In the genomic region with DNA sequence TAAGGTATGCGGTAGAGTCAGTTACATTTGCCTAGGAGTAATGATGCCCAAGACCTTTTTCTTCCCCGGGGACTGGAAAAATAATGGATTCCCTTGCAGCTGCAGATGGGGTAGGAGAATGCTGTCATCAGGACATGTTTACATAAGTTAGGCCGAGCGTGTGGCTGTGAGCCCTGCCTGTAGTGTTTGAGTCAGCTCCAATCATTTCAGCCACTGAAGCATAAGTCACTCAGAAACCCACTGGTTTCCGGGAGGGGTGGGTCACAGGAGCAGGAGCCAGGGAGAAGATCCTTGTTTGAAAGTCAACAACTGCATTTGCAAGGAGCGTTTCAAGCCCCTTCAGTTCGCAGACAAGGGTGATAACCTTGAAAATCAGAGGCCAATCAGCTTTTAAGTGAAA, we compare ENCODE assay signal across 15 cellular contexts.
DNase-seq lines count a peak whose midpoint lies in the region; ATAC-seq, FAIRE-seq and TF ChIP-seq lines count a peak whose summit lies in the region.
"Had no signal": no experiment of that assay in that cellular context is flagged by ENCODE, and none has a peak within 500 bp of the region (broad histone marks: within the 10 kb centered on the region; RNA-seq: fewer than 3 reads in every experiment).

No MANE protein-coding gene starts in this region.

- CTCF ChIA-PET in IMR-90 (lab: Yijun Ruan, JAX): no interaction called here
- CTCF ChIA-PET in SK-N-SH (lab: Yijun Ruan, JAX): no interaction called here

- no peaks in the 10 kb centered on the region for H3K79me1 ChIP-seq in IMR-90 (ENCODE audit: low read depth in 1 of 2, low read length in 2 of 2)

- 15% methylated on average over 4 of the region's 7 CpGs; no CpG with 5 or more reads in 1 of the 2 experiments for WGBS in IMR-90 (ENCODE audit: extremely low coverage in 2 of 2, insufficient read length in 1 of 2), 2 experiments
- WGBS in SK-N-SH (ENCODE audit: low lambda C conversion rate): 18% methylated on average over 7 of the region's 7 CpGs

- H3K4me2 ChIP-seq in IMR-90 (ENCODE audit: low read depth, low read length) (no peak overlapping the region), keratinocyte (ENCODE audit: control insufficient read depth, extremely low read depth, insufficient read depth, low read depth, low read length) (no peak overlapping the region), SK-N-SH (no peak overlapping the region)

- no peak overlapping the region for H4K8ac ChIP-seq in IMR-90 (ENCODE audit: low read depth in 2 of 2, low read length in 2 of 2)

- no peak overlapping the region for H4K91ac ChIP-seq in IMR-90 (ENCODE audit: insufficient read depth, low read depth, low read length)

- H4K20me1 ChIP-seq in IMR-90 (ENCODE audit: insufficient read depth, low read length): no peaks in the 10 kb centered on the region
- no peaks in the 10 kb centered on the region for H4K20me1 ChIP-seq in keratinocyte (ENCODE audit: control insufficient read depth, extremely low read depth, insufficient read depth, low read length)
- no peaks in the 10 kb centered on the region for H4K20me1 ChIP-seq in SK-N-SH (ENCODE audit: insufficient read depth)

- H3K4ac ChIP-seq in IMR-90 (ENCODE audit: low read depth, low read length): no peak overlapping the region

- no peak for TF ChIP-seq POLR2A in IMR-90 (IDR thresholded peaks at IDR 0.05; ENCODE audit: low read depth, low read length)

- intact Hi-C loops in IMR-90 (cut with micrococcal nuclease): no loop called here

- H3K14ac ChIP-seq in IMR-90 (replicated peaks; ENCODE audit: low read depth, low read length): no peak overlapping the region

- peaks cover 7% of the 10 kb centered on the region; the same call in 1 of the 2 replicates for H3K9me3 ChIP-seq in IMR-90 (ENCODE audit: control insufficient read depth, insufficient read depth, low read length)
- H3K9me3 ChIP-seq in keratinocyte (ENCODE audit: control insufficient read depth, low read depth, low read length): no peaks in the 10 kb centered on the region
- H3K9me3 ChIP-seq in SK-N-SH: no peaks in the 10 kb centered on the region; the same call in 1 of the 2 replicates

- H2AK5ac ChIP-seq in IMR-90 (ENCODE audit: low read depth, low read length): no peak overlapping the region

- no peak overlapping the region for H2BK20ac ChIP-seq in IMR-90 (ENCODE audit: low read depth, low read length)

- H2BK120ac ChIP-seq in IMR-90 (ENCODE audit: low read depth, low read length): no peak overlapping the region

- no TSS peak for BruUV-seq in IMR-90 (replicated peaks; lab: Mats Ljungman, UMichigan)

- no peaks in the 10 kb centered on the region; the same call in 1 of the 2 replicates for H3K9me2 ChIP-seq in SK-N-SH

- dilution Hi-C loops in IMR-90 (cut with HindIII; ENCODE audit: low sequenced_read_pairs, unreplicated experiment) (no loop called here), keratinocyte (cut with MboI; ENCODE audit: extremely low pct_ligation_motif_present, low sequenced_read_pairs) (no loop called here)

- H3K9ac ChIP-seq in IMR-90 (ENCODE audit: low read depth, low read length) (no peak overlapping the region), keratinocyte (ENCODE audit: control insufficient read depth, extremely low read depth, insufficient read depth, low read length) (no peak overlapping the region), SK-N-SH (no peak overlapping the region)

- no peak overlapping the region for H2BK15ac ChIP-seq in IMR-90 (ENCODE audit: low read depth, low read length)

- POLR2A ChIA-PET in IMR-90 (lab: Charles Lee; ENCODE audit: unreplicated experiment) (no interaction called here), SK-N-SH (lab: Yijun Ruan, JAX) (no interaction called here)

- DNase-seq in COR-L47 (lab: John Stamatoyannopoulos, UW): peak; percentile 47
- DNase-seq in IMR-90: peak; percentile 69
- DNase-seq in astrocyte of the spinal cord (ENCODE audit: low read depth, low spot score): peak; percentile 82
- no peak for DNase-seq in keratinocyte (ENCODE audit: low read depth, low spot score)
- DNase-seq in activated CD4-positive, alpha-beta T cell treated with anti-CD3 and anti-CD28 coated beads, Interleukin-2, amount 50 U/mL, for 1 hour: no peak
- DNase-seq in SK-N-SH: no peak
- DNase-seq in DMS53 treated with DMSO at 0.1 percent for 48 hours (lab: John Stamatoyannopoulos, UW; ENCODE audit: unreplicated experiment): no peak
- DNase-seq: activated CD4-positive, alpha-beta T cell treated with anti-CD3 and anti-CD28 coated beads for 4 hours; activated naive CD4-positive, alpha-beta T cell treated with anti-CD3 and anti-CD28 coated beads, Interleukin-2, amount 10 ng/mL, durations not matched to agents 7 days and 5 days; Kasumi-1; NCI-H187 treated with DMSO at 0.1 percent for 48 hours; substantia nigra had no signal

- H3K36me3 ChIP-seq in IMR-90 (ENCODE audit: control insufficient read depth, insufficient read depth, low read length) (no peaks in the 10 kb centered on the region), keratinocyte (ENCODE audit: control insufficient read depth in 2 of 2, extremely low read depth in 1 of 2, insufficient read depth in 2 of 2, low read length in 2 of 2) (no peaks in the 10 kb centered on the region), SK-N-SH (replicated peaks in 1 of 2; ENCODE audit: control insufficient read depth in 1 of 2, insufficient read depth in 2 of 2, low read length in 1 of 2) (no peaks in the 10 kb centered on the region)
- H3K36me3 ChIP-seq: right atrium auricular region had no signal

- no peak overlapping the region for H2AFZ ChIP-seq in IMR-90 (replicated peaks; ENCODE audit: low read length, poor library complexity)
- peak overlapping the region; percentile 47 for H2AFZ ChIP-seq in keratinocyte (ENCODE audit: control insufficient read depth, low read length)
- no peak overlapping the region for H2AFZ ChIP-seq in SK-N-SH (ENCODE audit: low read depth)

- in situ Hi-C loops in IMR-90 (cut with MboI; ENCODE audit: low sequenced_read_pairs) (no loop called here), astrocyte of the spinal cord (cut with HindIII; ENCODE audit: low sequenced_read_pairs) (no loop called here)

- H3K23ac ChIP-seq in IMR-90 (ENCODE audit: low read depth, low read length): no peak overlapping the region

- H4K5ac ChIP-seq in IMR-90 (ENCODE audit: low read depth, low read length): no peak overlapping the region

- H3K27me3 ChIP-seq in IMR-90 (ENCODE audit: control insufficient read depth, insufficient read depth, low read length) (no peaks in the 10 kb centered on the region), keratinocyte (ENCODE audit: control insufficient read depth, extremely low read depth, insufficient read depth, low read length) (no peaks in the 10 kb centered on the region), SK-N-SH (ENCODE audit: insufficient read depth) (no peaks in the 10 kb centered on the region)
- H3K27me3 ChIP-seq: right atrium auricular region had no signal

- TF ChIP-seq CTCF in IMR-90 (conservative IDR thresholded peaks at IDR 0.05; ENCODE audit: low read depth, low read length) (no peak), astrocyte of the spinal cord (IDR thresholded peaks at IDR 0.05; ENCODE audit: low read depth, low read length) (no peak), keratinocyte (optimal IDR thresholded peaks at IDR 0.05 in 1 of 3, IDR thresholded peaks at IDR 0.05 in 1 of 3, conservative IDR thresholded peaks at IDR 0.05 in 1 of 3; ENCODE audit: extremely low read depth in 1 of 3, insufficient read depth in 2 of 3, low read length in 3 of 3) (no peak), SK-N-SH (IDR thresholded peaks at IDR 0.05) (no peak)

- H3K79me2 ChIP-seq in keratinocyte (ENCODE audit: control insufficient read depth, insufficient read depth, low read length) (peaks cover 7% of the 10 kb centered on the region), SK-N-SH (ENCODE audit: insufficient read depth) (no peaks in the 10 kb centered on the region)

- ATAC-seq in IMR-90 (ENCODE audit: low read depth) (no peak), HG02588 (IDR thresholded peaks at IDR 0.05; ENCODE audit: unreplicated experiment) (no peak)

- H3K27ac ChIP-seq in IMR-90 (ENCODE audit: insufficient read depth, low read length): no peak overlapping the region
- H3K27ac ChIP-seq in keratinocyte (ENCODE audit: control insufficient read depth, insufficient read depth, low read length): no peak overlapping the region
- no peak overlapping the region for H3K27ac ChIP-seq in SK-N-SH (ENCODE audit: low read depth in 2 of 2, low read length in 1 of 2)
- H3K27ac ChIP-seq: HL-60, right atrium auricular region had no signal

- H3F3A ChIP-seq in SK-N-SH (replicated peaks; ENCODE audit: insufficient read depth): no peaks in the 10 kb centered on the region

- no peak overlapping the region for H2BK5ac ChIP-seq in IMR-90 (ENCODE audit: low read depth, low read length, poor library complexity, severe bottlenecking)

- H2AK9ac ChIP-seq in IMR-90 (replicated peaks; ENCODE audit: low read depth, low read length, poor library complexity): no peak overlapping the region

- H3K9me1 ChIP-seq in IMR-90 (ENCODE audit: insufficient read depth, low read length): no peaks in the 10 kb centered on the region
- H3K9me1 ChIP-seq in keratinocyte (ENCODE audit: control insufficient read depth, extremely low read depth, insufficient read depth, low read length): no peaks in the 10 kb centered on the region

- no peak overlapping the region for H3K18ac ChIP-seq in IMR-90 (ENCODE audit: low read depth, low read length)

- TF ChIP-seq RAD21 in IMR-90 (IDR thresholded peaks at IDR 0.05; ENCODE audit: low read length): no peak
- no peak for TF ChIP-seq RAD21 in SK-N-SH (IDR thresholded peaks at IDR 0.05; ENCODE audit: low read length)

- peak; percentile 49 for FAIRE-seq in keratinocyte (lab: Jason Lieb, UNC)

- TF ChIP-seq EP300 in SK-N-SH (IDR thresholded peaks at IDR 0.05; ENCODE audit: borderline replicate concordance in 1 of 2, low read depth in 1 of 2, low read length in 1 of 2): no peak

- H3K4me3 ChIP-seq in IMR-90 (ENCODE audit: insufficient read depth, low read depth, low read length) (no peak overlapping the region), astrocyte of the spinal cord (ENCODE audit: low read depth, low read length) (no peak overlapping the region), keratinocyte (ENCODE audit: control insufficient read depth in 2 of 3, extremely low read depth in 1 of 3, insufficient read depth in 2 of 3, low read depth in 1 of 3, low read length in 3 of 3) (no peak overlapping the region), SK-N-SH (ENCODE audit: low read depth in 2 of 2, low read length in 1 of 2) (no peak overlapping the region)
- H3K4me3 ChIP-seq: right atrium auricular region had no signal

- H3K56ac ChIP-seq in IMR-90 (ENCODE audit: extremely low read depth, insufficient read depth, low read length): no peak overlapping the region

- H3K4me1 ChIP-seq in IMR-90 (ENCODE audit: control insufficient read depth, insufficient read depth, low read length) (no peaks in the 10 kb centered on the region), keratinocyte (ENCODE audit: control insufficient read depth, extremely low read depth, insufficient read depth, low read length) (peaks cover 34% of the 10 kb centered on the region), SK-N-SH (ENCODE audit: control insufficient read depth in 1 of 2, insufficient read depth in 2 of 2, low read depth in 1 of 2, low read length in 1 of 2) (no peaks in the 10 kb centered on the region)
- H3K4me1 ChIP-seq: right atrium auricular region had no signal

TF ChIP-seq in IMR-90, 13 proteins besides CTCF, POLR2A, EP300 and RAD21 (continues in another document):
- no peak for TF ChIP-seq NFE2L2 (IDR thresholded peaks at IDR 0.05; ENCODE audit: low read depth, low read length)

TF ChIP-seq in SK-N-SH, 30 proteins besides CTCF, POLR2A, EP300 and RAD21:
- TF ChIP-seq TCF12 (IDR thresholded peaks at IDR 0.05): no peak

Comparison
In these comparisons a context has a peak if more than half of its experiments do, and no peak if none do; other contexts are left out.
1. DNase-seq: peak in COR-L47 (single experiment), IMR-90 (single experiment) and astrocyte of the spinal cord (single experiment); none in keratinocyte (single experiment), activated CD4-positive, alpha-beta T cell treated with anti-CD3 and anti-CD28 coated beads, Interleukin-2, amount 50 U/mL, for 1 hour (single experiment), SK-N-SH (single experiment) and DMS53 treated with DMSO at 0.1 percent for 48 hours (single experiment).